In the genomic region with DNA sequence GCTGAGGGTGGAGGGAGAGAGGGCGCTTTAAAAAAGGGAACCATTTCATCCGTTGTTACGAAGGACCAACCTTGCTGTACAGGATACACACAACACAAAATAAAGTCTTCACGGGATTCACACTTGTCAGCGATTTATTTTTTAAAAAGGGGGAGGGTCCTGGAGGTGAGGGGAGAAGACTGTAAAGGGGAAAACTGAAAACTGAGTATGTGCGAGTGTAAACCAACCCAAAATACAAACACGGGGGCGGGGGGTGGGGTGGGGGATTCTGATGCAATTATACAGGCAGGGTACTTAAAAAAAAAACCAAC, we compare ENCODE assay signal across 8 cellular contexts. TPM values are rescaled to one million over a fixed set of nuclear protein-coding genes. Genes with fewer than 3 reads are reported as not detected.
DNase-seq lines count a peak whose midpoint lies in the region; ATAC-seq and TF ChIP-seq lines count a peak whose summit lies in the region.

No MANE protein-coding gene starts in this region.

- H3K4me3 Mint-ChIP-seq in progenitor cell of endocrine pancreas (ENCODE audit: low read depth) = peak overlapping the region; percentile 88

- no peaks in the 10 kb centered on the region for H3K27me3 Mint-ChIP-seq in progenitor cell of endocrine pancreas

- 3 to 5% methylated on average over 8 of the region's 8 CpGs for WGBS in esophagus squamous epithelium, 2 donors

- peak; percentile 14 for ATAC-seq in GM21447 (IDR thresholded peaks at IDR 0.05; ENCODE audit: unreplicated experiment)
- no peak for ATAC-seq in HG02571 (IDR thresholded peaks at IDR 0.05; ENCODE audit: unreplicated experiment)

- no peak for TF ChIP-seq CTCF in A673 (conservative IDR thresholded peaks at IDR 0.05; ENCODE audit: low read depth, low read length)
- TF ChIP-seq CTCF in esophagus squamous epithelium (IDR thresholded peaks at IDR 0.05) = no peak
- no peak for TF ChIP-seq CTCF in progenitor cell of endocrine pancreas (IDR thresholded peaks at IDR 0.05; ENCODE audit: unreplicated experiment)

- H3K27ac Mint-ChIP-seq in progenitor cell of endocrine pancreas = peak overlapping the region; percentile 98

- DNase-seq in A673 (ENCODE audit: low spot score) (no peak), SJCRH30 (no peak), esophagus squamous epithelium (lab: John Stamatoyannopoulos, UW) (no peak), progenitor cell of endocrine pancreas (ENCODE audit: low spot score, unreplicated experiment) (no peak), DMS 273 treated with DMSO at 0.1 percent for 48 hours (lab: John Stamatoyannopoulos, UW) (no peak)
- no peak for DNase-seq in stimulated activated naive CD4-positive, alpha-beta T cell treated with Interleukin-2 at 50 U/mL for 16 hours (lab: John Stamatoyannopoulos, UW)

- POLR2A ChIA-PET in A673 (lab: Charles Lee; ENCODE audit: low non-redundant PET) = no interaction called here

- H3K27me3 ChIP-seq in A673 (replicated peaks; ENCODE audit: insufficient read depth, low read depth, low read length, poor library complexity) (no peaks in the 10 kb centered on the region), SJCRH30 (no peaks in the 10 kb centered on the region), esophagus squamous epithelium (no peaks in the 10 kb centered on the region)

- peaks cover 12% of the 10 kb centered on the region for H3K4me1 Mint-ChIP-seq in progenitor cell of endocrine pancreas (ENCODE audit: low read depth)

- CTCF ChIA-PET in A673 (lab: Charles Lee) = interaction anchor here (0.6 to 1.0 kb wide), 3 partner anchors 22 to 167 kb away, joined by 3 to 4 read pairs (median 3); no protein-coding TSS in a partner anchor

- no peaks in the 10 kb centered on the region for H3K9me3 Mint-ChIP-seq in progenitor cell of endocrine pancreas (ENCODE audit: low read depth)

- TSS peak; percentile 96 for BruUV-seq in A673 (replicated peaks; lab: Mats Ljungman, UMichigan)

- TF ChIP-seq POLR2A in esophagus squamous epithelium (IDR thresholded peaks at IDR 0.05) = no peak

- no peaks in the 10 kb centered on the region for H3K9me3 ChIP-seq in A673 (ENCODE audit: low read depth, low read length, poor library complexity, severe bottlenecking)
- no peaks in the 10 kb centered on the region for H3K9me3 ChIP-seq in SJCRH30 (replicated peaks)
- H3K9me3 ChIP-seq in esophagus squamous epithelium = no peaks in the 10 kb centered on the region

- H3K36me3 ChIP-seq in A673 (ENCODE audit: insufficient read depth, low read length, poor library complexity, severe bottlenecking) (peaks cover 34% of the 10 kb centered on the region), SJCRH30 (peaks cover 7% of the 10 kb centered on the region; the same call in 1 of the 2 replicates), esophagus squamous epithelium (peaks cover 13 to 41% (median 22%) of the 10 kb centered on the region in 3 donors)

- peak overlapping the region; percentile 82 for H3K4me3 ChIP-seq in A673 (ENCODE audit: low read depth, low read length, poor library complexity, severe bottlenecking)
- peak overlapping the region; percentile 77 for H3K4me3 ChIP-seq in SJCRH30
- peak overlapping the region; percentile 76 to 95 (median 88) for H3K4me3 ChIP-seq in esophagus squamous epithelium

- peaks cover 16% of the 10 kb centered on the region for H3K4me1 ChIP-seq in A673 (ENCODE audit: insufficient read depth, low read length, poor library complexity, severe bottlenecking)
- H3K4me1 ChIP-seq in SJCRH30 = peaks cover 2% of the 10 kb centered on the region; the same call in 1 of the 2 replicates
- H3K4me1 ChIP-seq in esophagus squamous epithelium = peaks cover 8 to 28% (median 16%) of the 10 kb centered on the region in 3 donors

- intact Hi-C loops in A673 (cut with micrococcal nuclease; ENCODE audit: unreplicated experiment) (no loop called here), esophagus squamous epithelium (cut with DNase I) (no loop called here)

- peak overlapping the region; percentile 95 for H3K27ac ChIP-seq in A673 (ENCODE audit: low read depth, low read length, poor library complexity, severe bottlenecking)
- H3K27ac ChIP-seq in SJCRH30 = peak overlapping the region; percentile 63
- peak overlapping the region; percentile 93 to 98 (median 96) for H3K27ac ChIP-seq in esophagus squamous epithelium

- peaks cover 9% of the 10 kb centered on the region for H3K36me3 Mint-ChIP-seq in progenitor cell of endocrine pancreas (ENCODE audit: insufficient read depth)

RNA-seq across cellular contexts. Expression of gene PRKAG1, which starts 0.5 kb away (rescaled TPM):
- 50.7 and 59.6 TPM in 2 replicates for total RNA-seq in A673 (2021)
- total RNA-seq in SJCRH30 (2014; rRNA removed; shearing (Covaris generic)) = 37.1 and 43.0 TPM in 2 replicates
- total RNA-seq in esophagus squamous epithelium = 10 to 100 TPM; 31.9 to 58.6 (median 47.8) TPM
- total RNA-seq in progenitor cell of endocrine pancreas = 52.7 and 59.4 TPM in 2 replicates

RNA-seq across cellular contexts. Expression of gene DDN, which starts 19.9 kb away (rescaled TPM):
- total RNA-seq in A673 (2021) = 2.7 and 2.9 TPM in 2 replicates
- 5.0 and 5.5 TPM in 2 replicates for total RNA-seq in SJCRH30 (2014; rRNA removed; shearing (Covaris generic))
- total RNA-seq in esophagus squamous epithelium = under 1 TPM; 0.19 to 0.40 (median 0.26) TPM
- total RNA-seq in progenitor cell of endocrine pancreas = 0.40 and 0.57 TPM in 2 replicates

RNA-seq across cellular contexts. Expression of gene WNT1, which starts 41.0 kb away (rescaled TPM):
- total RNA-seq in A673 (2021) (not detected in 2 replicates), esophagus squamous epithelium (under 1 TPM in 1 of 4 donors, not detected in 3; 0.41 TPM), progenitor cell of endocrine pancreas (not detected in 2 replicates)
- total RNA-seq in SJCRH30 (2014; rRNA removed; shearing (Covaris generic)) = not detected in 2 replicates

RNA-seq across cellular contexts. Expression of gene KMT2D, which starts 41.5 kb away (rescaled TPM):
- total RNA-seq in A673 (2021) (121 and 138 TPM in 2 replicates), esophagus squamous epithelium (10 to 100 TPM; 29.4 to 67.9 (median 47.9) TPM), progenitor cell of endocrine pancreas (130 and 132 TPM in 2 replicates)
- 30.1 and 31.2 TPM in 2 replicates for total RNA-seq in SJCRH30 (2014; rRNA removed; shearing (Covaris generic))

RNA-seq across cellular contexts. Expression of gene WNT10B, which starts 47.5 kb away (rescaled TPM):
- total RNA-seq in A673 (2021) (0.17 and 0.50 TPM in 2 replicates), esophagus squamous epithelium (1 to 10 TPM in 1 of 4 donors, under 1 TPM in 3; 0.19 to 6.3 (median 0.61) TPM), progenitor cell of endocrine pancreas (0.17 TPM in 1 of 2 replicates, not detected in the other)
- 2.8 and 3.0 TPM in 2 replicates for total RNA-seq in SJCRH30 (2014; rRNA removed; shearing (Covaris generic))
